In genomic region chr9:131700076-131700475, GRCh38 we compare ENCODE assay signal across 1 cellular context.
TF ChIP-seq lines count a peak whose summit lies in the region.

No MANE protein-coding gene starts in this region.

TF ChIP-seq in HepG2, 621 proteins besides CTCF, POLR2A, EP300 and RAD21 (continued from another document):
- no peak for TF ChIP-seq ZBTB4 (CRISPR knock-in tag; IDR thresholded peaks at IDR 0.05; ENCODE audit: borderline replicate concordance)
- no peak for TF ChIP-seq ZNF251 (CRISPR knock-in tag; IDR thresholded peaks at IDR 0.05)
- no peak for TF ChIP-seq ZNF768 (CRISPR knock-in tag; IDR thresholded peaks at IDR 0.05)
